In genomic region chr9:121278535-121279169, GRCh38 we compare ENCODE assay signal across 8 cellular contexts. TPM values are rescaled to one million over a fixed set of nuclear protein-coding genes. Genes with fewer than 3 reads are reported as not detected.
A peak's percentile ranks its signal among the peaks of the same experiment; 100 is the strongest.
DNase-seq lines count a peak whose midpoint lies in the region; ATAC-seq and TF ChIP-seq lines count a peak whose summit lies in the region.

No MANE protein-coding gene starts in this region.

- H3K4me3 ChIP-seq in SK-N-SH (ENCODE audit: low read depth in 2 of 2, low read length in 1 of 2) = peak overlapping the region in 1 of 2 experiments; percentile 40; a peak in 2 of 4 replicates

- POLR2A ChIA-PET in SK-N-SH (lab: Yijun Ruan, JAX) = interaction anchor here (1.6 kb wide), 1 partner anchor 11 kb away, joined by 3 read pairs; the partner anchor contains the start of gene GSN

- WGBS in SK-N-SH (ENCODE audit: low lambda C conversion rate) = 26% methylated on average over 13 of the region's 13 CpGs

- no peaks in the 10 kb centered on the region for H4K20me1 ChIP-seq in SK-N-SH (ENCODE audit: insufficient read depth)

- H3K27ac ChIP-seq in SK-N-SH (ENCODE audit: low read depth in 2 of 2, low read length in 1 of 2) = peak overlapping the region; percentile 90 to 95
- peak overlapping the region; percentile 71 for H3K27ac ChIP-seq in caudate nucleus (ENCODE audit: low read depth, low read length)

- ATAC-seq in GM19035 (IDR thresholded peaks at IDR 0.05; ENCODE audit: unreplicated experiment) = no peak

- H3F3A ChIP-seq in SK-N-SH (replicated peaks; ENCODE audit: insufficient read depth) = peaks cover 36% of the 10 kb centered on the region

- peak; percentile 29 to 74; a peak in 1 of 4 replicates for TF ChIP-seq EP300 in SK-N-SH (IDR thresholded peaks at IDR 0.05; ENCODE audit: borderline replicate concordance in 1 of 2, low read depth in 1 of 2, low read length in 1 of 2)

- no peaks in the 10 kb centered on the region for H3K9me3 ChIP-seq in SK-N-SH

- peak; percentile 61 for TF ChIP-seq RAD21 in SK-N-SH (IDR thresholded peaks at IDR 0.05; ENCODE audit: low read length)

- peak overlapping the region; percentile 74 for H3K4me2 ChIP-seq in SK-N-SH

- H3K4me1 ChIP-seq in SK-N-SH (ENCODE audit: control insufficient read depth in 1 of 2, insufficient read depth in 2 of 2, low read depth in 1 of 2, low read length in 1 of 2) = peaks cover 33 to 74% of the 10 kb centered on the region in 2 experiments

- peaks cover 0 to 2% of the 10 kb centered on the region in 2 experiments for H3K36me3 ChIP-seq in SK-N-SH (replicated peaks in 1 of 2; ENCODE audit: control insufficient read depth in 1 of 2, insufficient read depth in 2 of 2, low read length in 1 of 2)

- no peaks in the 10 kb centered on the region for H3K27me3 ChIP-seq in SK-N-SH (ENCODE audit: insufficient read depth)

- H2AFZ ChIP-seq in SK-N-SH (ENCODE audit: low read depth) = no peak overlapping the region

- CTCF ChIA-PET in SK-N-SH (lab: Yijun Ruan, JAX) = interaction anchor here (0.6 to 2.6 kb wide), 32 partner anchors 9 to 123 kb away, joined by 3 to 46 read pairs (median 4); partner anchors contain the start of gene GSN

- H3K9me2 ChIP-seq in SK-N-SH = no peaks in the 10 kb centered on the region

- DNase-seq in SIG-M5 treated with dmso at 0.1 percent for 504 hours (lab: John Stamatoyannopoulos, UW; ENCODE audit: unreplicated experiment) (peak; percentile 75), SIG-M5 (lab: John Stamatoyannopoulos, UW) (no peak), HS-27A (ENCODE audit: low read depth) (peak; percentile 91), SK-N-SH (peak; percentile 59), caudate nucleus (lab: John Stamatoyannopoulos, UW) (peak in 25 of 61 donors; percentile 26 to 77 (median 46)), kidney glomerular epithelial cell (lab: John Stamatoyannopoulos, UW) (peak; percentile 98)
- DNase-seq in stimulated activated CD4-positive, alpha-beta T cell treated with anti-CD3 and anti-CD28 coated beads, Interleukin-15, amount 100 ng/mL, for 24 hours = peak; percentile 65

- peaks cover 55% of the 10 kb centered on the region for H3K79me2 ChIP-seq in SK-N-SH (ENCODE audit: insufficient read depth)

- H3K9ac ChIP-seq in SK-N-SH = peak overlapping the region; percentile 60

- peak; percentile 86 for TF ChIP-seq CTCF in SK-N-SH (IDR thresholded peaks at IDR 0.05)

TF ChIP-seq in SK-N-SH, 30 proteins besides CTCF, POLR2A, EP300 and RAD21:
- TF ChIP-seq RCOR1 (IDR thresholded peaks at IDR 0.05; ENCODE audit: low read length) (no peak), TEAD4 (IDR thresholded peaks at IDR 0.05; ENCODE audit: borderline replicate concordance, insufficient read depth) (peak; percentile 68; the same call in 1 of the 2 replicates), USF2 (IDR thresholded peaks at IDR 0.05; ENCODE audit: borderline replicate concordance, low read depth, low read length) (no peak), RXRA (IDR thresholded peaks at IDR 0.05; ENCODE audit: borderline replicate concordance, low read depth) (peak; percentile 44; the same call in 1 of the 2 replicates), USF1 (IDR thresholded peaks at IDR 0.05; ENCODE audit: borderline replicate concordance, low read depth) (no peak), MXI1 (IDR thresholded peaks at IDR 0.05; ENCODE audit: low read depth, low read length) (peak; percentile 85), NFIC (IDR thresholded peaks at IDR 0.05; ENCODE audit: borderline replicate concordance) (peak; percentile 57; the same call in 1 of the 2 replicates), TCF12 (IDR thresholded peaks at IDR 0.05) (peak; percentile 87), YY1 (IDR thresholded peaks at IDR 0.05; ENCODE audit: low read depth) (0 out of 2 replicates have a peak, but pooled peaks have one; percentile 63), FOSL2 (IDR thresholded peaks at IDR 0.05; ENCODE audit: borderline replicate concordance, low read depth) (peak; percentile 90), GABPA (IDR thresholded peaks at IDR 0.05; ENCODE audit: low read depth) (peak; percentile 19; the same call in 1 of the 2 replicates), PBX3 (IDR thresholded peaks at IDR 0.05) (peak; percentile 23; the same call in 1 of the 2 replicates), MAX (IDR thresholded peaks at IDR 0.05; ENCODE audit: low read depth) (peak; percentile 85; the same call in 1 of the 2 replicates), SMC3 (IDR thresholded peaks at IDR 0.05; ENCODE audit: low read depth, low read length) (peak; percentile 41), JUND (IDR thresholded peaks at IDR 0.05) (peak; percentile 89), IRF3 (IDR thresholded peaks at IDR 0.05; ENCODE audit: low read depth, low read length) (no peak), RFX5 (IDR thresholded peaks at IDR 0.05; ENCODE audit: low read length) (no peak), POLR2AphosphoS5 (IDR thresholded peaks at IDR 0.05; ENCODE audit: low read depth, low read length) (peak; percentile 41; the same call in 1 of the 2 replicates), FOXJ3 (CRISPR knock-in tag; IDR thresholded peaks at IDR 0.05) (no peak)
TF ChIP-seq in SK-N-SH: peak in this region for 13.

RNA-seq across cellular contexts. Expression of gene GSN, which starts 10.7 kb away (rescaled TPM):
- 168 and 172 TPM in 2 replicates for polyA plus RNA-seq in SK-N-SH (2012; rRNA removed)
- 82.7 and 123 TPM in 2 replicates for polyA plus RNA-seq in SK-N-SH (2012; cell fraction: cytosol; rRNA removed)
- polyA plus RNA-seq in SK-N-SH (2012; cell fraction: nucleus; rRNA removed) = 205 and 218 TPM in 2 replicates
